37 cellular contexts compared by ENCODE assay signal in the genomic region with DNA sequence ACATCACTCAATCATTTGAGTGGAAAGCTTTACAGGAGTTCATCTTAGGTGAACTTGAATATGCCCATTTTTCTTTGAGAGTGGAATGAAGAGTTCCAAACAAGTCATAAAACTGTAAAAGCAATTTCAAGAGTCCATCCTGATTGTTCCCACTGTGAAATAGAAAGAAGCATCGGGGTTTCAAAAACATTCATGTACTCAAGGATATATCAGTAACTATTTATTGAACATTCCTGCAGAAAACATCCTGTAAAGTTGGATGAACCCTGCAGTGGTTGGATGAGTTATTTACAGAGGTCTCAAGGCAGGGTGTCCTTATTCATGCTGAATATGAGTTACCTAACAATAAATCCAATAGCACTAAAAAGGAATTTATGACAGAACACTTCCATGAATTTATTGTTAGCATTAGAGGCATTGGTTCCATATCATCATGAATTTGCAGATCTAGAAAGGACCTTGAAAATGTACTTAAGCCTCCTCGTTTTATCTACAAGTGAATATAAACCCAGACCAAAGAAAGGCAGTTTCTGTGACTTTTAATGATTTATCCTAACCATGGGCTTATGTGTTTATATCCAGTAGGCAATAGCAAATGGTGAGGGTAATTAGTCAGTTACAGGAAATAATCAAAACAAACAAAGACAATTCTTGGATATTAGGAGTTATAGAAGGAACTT.
"Had no signal": no experiment of that assay in that cellular context is flagged by ENCODE, and none has a peak within 500 bp of the region (broad histone marks: within the 10 kb centered on the region; RNA-seq: fewer than 3 reads in every experiment).

No MANE protein-coding gene starts in this region.

- H3K4me2 ChIP-seq: SK-N-SH had no signal

- H3K27ac Mint-ChIP-seq: activated B cell treated with CpG ODN at 0.5 μM for 24 hours; activated CD4-positive, alpha-beta memory T cell treated with anti-CD3 and anti-CD28 coated beads, Interleukin-2, amount 10 ng/mL, durations not matched to agents 7 days and 5 days; activated CD8-positive, alpha-beta memory T cell treated with anti-CD3 and anti-CD28 coated beads, Interleukin-2, amount 10 ng/mL, durations not matched to agents 7 days and 5 days; activated naive CD4-positive, alpha-beta T cell treated with anti-CD3 and anti-CD28 coated beads, Interleukin-2, amount 10 ng/mL, durations not matched to agents 7 days and 5 days; activated naive CD8-positive, alpha-beta T cell; activated naive CD8-positive, alpha-beta T cell treated with anti-CD3 and anti-CD28 coated beads, Interleukin-2, amount 50 U/mL, for 24 hours; brain; T-helper 1 cell treated with Interleukin-12 subunit alpha and Interleukin-12 subunit beta and Interleukin-4 antibody, amounts not matched to agents 30 μg/mL and 1 μg/mL, for 36 hours; T-helper 2 cell treated with Interferon-gamma antibody and Interleukin-4, amounts not matched to agents 5 μg/mL and 100 μg/mL, for 36 hours had no signal

- H3K27me3 ChIP-seq: MG63, Peyer's patch, SJSA1 had no signal

- ATAC-seq: activated CD8-positive, alpha-beta memory T cell treated with anti-CD3 and anti-CD28 coated beads, Interleukin-2, amount 10 ng/mL, durations not matched to agents 7 days and 5 days; activated naive CD8-positive, alpha-beta T cell treated with anti-CD3 and anti-CD28 coated beads, Interleukin-2, amount 50 U/mL, for 24 hours; PC-3 had no signal

- H3K9me3 ChIP-seq: MG63, Peyer's patch, SJSA1, SK-N-SH had no signal

- H3K36me3 Mint-ChIP-seq: activated CD8-positive, alpha-beta memory T cell treated with anti-CD3 and anti-CD28 coated beads, Interleukin-2, amount 10 ng/mL, durations not matched to agents 7 days and 5 days; activated naive CD4-positive, alpha-beta T cell treated with anti-CD3 and anti-CD28 coated beads, Interleukin-2, amount 10 ng/mL, durations not matched to agents 7 days and 5 days; activated naive CD8-positive, alpha-beta T cell; brain had no signal

- H3K36me3 ChIP-seq: MG63, Peyer's patch, SJSA1 had no signal

- DNase-seq: activated B cell treated with CpG ODN at 0.5 μM for 24 hours; activated CD4-positive, alpha-beta memory T cell treated with anti-CD3 and anti-CD28 coated beads, Interleukin-2, amount 10 ng/mL, durations not matched to agents 7 days and 5 days; activated CD4-positive, alpha-beta T cell treated with anti-CD3 and anti-CD28 coated beads for 4 hours; activated CD4-positive, CD25-positive, alpha-beta regulatory T cell treated with anti-CD3 and anti-CD28 coated beads, Interleukin-2, amount 50 U/mL, for 72 hours; activated CD8-positive, alpha-beta memory T cell treated with anti-CD3 and anti-CD28 coated beads for 24 hours; activated CD8-positive, alpha-beta memory T cell treated with anti-CD3 and anti-CD28 coated beads, Interleukin-2, amount 10 ng/mL, durations not matched to agents 7 days and 5 days; activated CD8-positive, alpha-beta memory T cell treated with anti-CD3 and anti-CD28 coated beads, Interleukin-2, amount 50 U/mL, for 48 hours; activated effector memory CD4-positive, alpha-beta T cell treated with Interleukin-2 at 50 U/mL for 16 hours; activated naive CD4-positive, alpha-beta T cell treated with anti-CD3 and anti-CD28 coated beads, Interleukin-2, amount 10 ng/mL, durations not matched to agents 7 days and 5 days; activated naive CD8-positive, alpha-beta T cell treated with anti-CD3 and anti-CD28 coated beads, Interleukin-2, amount 50 U/mL, for 24 hours; activated T-cell treated with anti-CD3 and anti-CD28 coated beads, Interleukin-2, amount 50 U/mL, for 48 hours; anterior cingulate cortex; caudate nucleus; cerebellar nuclear complex; Karpas-422; KBM-7; MG63; NCI-H1092; NCI-H1417; NCI-H146; NCI-H187; NCI-H2029 treated with DMSO at 0.1 percent for 48 hours; NCI-H2107; NCI-H510A; NCI-H526; NCI-H748 treated with DMSO at 0.1 percent for 48 hours; NK-92 treated with Interleukin-12 subunit alpha and Interleukin-12 subunit beta, amount 100 ng/mL, for 24 hours; PC-3; Peyer's patch; RPMI8226; SHP77 treated with DMSO at 0.1 percent for 48 hours; SK-N-SH had no signal

- H3K9me2 ChIP-seq: SK-N-SH had no signal

- H3K4me1 Mint-ChIP-seq: activated B cell treated with CpG ODN at 0.5 μM for 24 hours; activated CD4-positive, alpha-beta memory T cell treated with anti-CD3 and anti-CD28 coated beads, Interleukin-2, amount 10 ng/mL, durations not matched to agents 7 days and 5 days; activated CD8-positive, alpha-beta memory T cell treated with anti-CD3 and anti-CD28 coated beads, Interleukin-2, amount 10 ng/mL, durations not matched to agents 7 days and 5 days; activated naive CD4-positive, alpha-beta T cell treated with anti-CD3 and anti-CD28 coated beads, Interleukin-2, amount 10 ng/mL, durations not matched to agents 7 days and 5 days; activated naive CD8-positive, alpha-beta T cell treated with anti-CD3 and anti-CD28 coated beads, Interleukin-2, amount 50 U/mL, for 24 hours had no signal

- H3K27ac ChIP-seq: Peyer's patch, SJSA1 had no signal

- H3K4me3 Mint-ChIP-seq: activated B cell treated with CpG ODN at 0.5 μM for 24 hours; activated CD4-positive, alpha-beta memory T cell treated with anti-CD3 and anti-CD28 coated beads, Interleukin-2, amount 10 ng/mL, durations not matched to agents 7 days and 5 days; activated CD8-positive, alpha-beta memory T cell treated with anti-CD3 and anti-CD28 coated beads, Interleukin-2, amount 10 ng/mL, durations not matched to agents 7 days and 5 days; activated naive CD4-positive, alpha-beta T cell treated with anti-CD3 and anti-CD28 coated beads, Interleukin-2, amount 10 ng/mL, durations not matched to agents 7 days and 5 days; activated naive CD8-positive, alpha-beta T cell; activated naive CD8-positive, alpha-beta T cell treated with anti-CD3 and anti-CD28 coated beads, Interleukin-2, amount 50 U/mL, for 24 hours; brain; T-helper 1 cell treated with Interleukin-12 subunit alpha and Interleukin-12 subunit beta and Interleukin-4 antibody, amounts not matched to agents 30 μg/mL and 1 μg/mL, for 36 hours; T-helper 2 cell treated with Interferon-gamma antibody and Interleukin-4, amounts not matched to agents 5 μg/mL and 100 μg/mL, for 36 hours had no signal

- H3K27me3 Mint-ChIP-seq: activated B cell treated with CpG ODN at 0.5 μM for 24 hours; activated CD4-positive, alpha-beta memory T cell treated with anti-CD3 and anti-CD28 coated beads, Interleukin-2, amount 10 ng/mL, durations not matched to agents 7 days and 5 days; activated naive CD4-positive, alpha-beta T cell treated with anti-CD3 and anti-CD28 coated beads, Interleukin-2, amount 10 ng/mL, durations not matched to agents 7 days and 5 days; activated naive CD8-positive, alpha-beta T cell; brain had no signal

- H3K9ac ChIP-seq: SK-N-SH had no signal

- H3K4me1 ChIP-seq: Peyer's patch, SJSA1 had no signal

- H3K4me3 ChIP-seq: MG63, Peyer's patch, SJSA1 had no signal

- H3K9me3 Mint-ChIP-seq: activated B cell treated with CpG ODN at 0.5 μM for 24 hours; activated CD4-positive, alpha-beta memory T cell treated with anti-CD3 and anti-CD28 coated beads, Interleukin-2, amount 10 ng/mL, durations not matched to agents 7 days and 5 days; activated naive CD4-positive, alpha-beta T cell treated with anti-CD3 and anti-CD28 coated beads, Interleukin-2, amount 10 ng/mL, durations not matched to agents 7 days and 5 days; activated naive CD8-positive, alpha-beta T cell treated with anti-CD3 and anti-CD28 coated beads, Interleukin-2, amount 50 U/mL, for 24 hours; T-helper 1 cell treated with Interleukin-12 subunit alpha and Interleukin-12 subunit beta and Interleukin-4 antibody, amounts not matched to agents 30 μg/mL and 1 μg/mL, for 36 hours; T-helper 2 cell treated with Interferon-gamma antibody and Interleukin-4, amounts not matched to agents 5 μg/mL and 100 μg/mL, for 36 hours had no signal
